ENCODE assay signal across 8 cellular contexts in genomic region chr16:65121870-65122723, GRCh38. TPM values are rescaled to one million over a fixed set of nuclear protein-coding genes. Genes with fewer than 3 reads are reported as not detected.
DNase-seq lines count a peak whose midpoint lies in the region; ATAC-seq and TF ChIP-seq lines count a peak whose summit lies in the region.

A gene with protein sequence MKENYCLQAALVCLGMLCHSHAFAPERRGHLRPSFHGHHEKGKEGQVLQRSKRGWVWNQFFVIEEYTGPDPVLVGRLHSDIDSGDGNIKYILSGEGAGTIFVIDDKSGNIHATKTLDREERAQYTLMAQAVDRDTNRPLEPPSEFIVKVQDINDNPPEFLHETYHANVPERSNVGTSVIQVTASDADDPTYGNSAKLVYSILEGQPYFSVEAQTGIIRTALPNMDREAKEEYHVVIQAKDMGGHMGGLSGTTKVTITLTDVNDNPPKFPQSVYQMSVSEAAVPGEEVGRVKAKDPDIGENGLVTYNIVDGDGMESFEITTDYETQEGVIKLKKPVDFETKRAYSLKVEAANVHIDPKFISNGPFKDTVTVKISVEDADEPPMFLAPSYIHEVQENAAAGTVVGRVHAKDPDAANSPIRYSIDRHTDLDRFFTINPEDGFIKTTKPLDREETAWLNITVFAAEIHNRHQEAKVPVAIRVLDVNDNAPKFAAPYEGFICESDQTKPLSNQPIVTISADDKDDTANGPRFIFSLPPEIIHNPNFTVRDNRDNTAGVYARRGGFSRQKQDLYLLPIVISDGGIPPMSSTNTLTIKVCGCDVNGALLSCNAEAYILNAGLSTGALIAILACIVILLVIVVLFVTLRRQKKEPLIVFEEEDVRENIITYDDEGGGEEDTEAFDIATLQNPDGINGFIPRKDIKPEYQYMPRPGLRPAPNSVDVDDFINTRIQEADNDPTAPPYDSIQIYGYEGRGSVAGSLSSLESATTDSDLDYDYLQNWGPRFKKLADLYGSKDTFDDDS (minus strand): TSS chr16:65122063. CDS start chr16:65004869, 117,194 bp downstream.

- H3K27me3 Mint-ChIP-seq in nephron (ENCODE audit: low read depth) = peaks cover 23% of the 10 kb centered on the region

- peaks cover 3% of the 10 kb centered on the region for H3K9me3 Mint-ChIP-seq in nephron

- peak; percentile 44 for TF ChIP-seq CTCF in AG04450 (IDR thresholded peaks at IDR 0.05; ENCODE audit: low read depth, low read length)
- TF ChIP-seq CTCF in Peyer's patch (IDR thresholded peaks at IDR 0.05) = peak in 2 of 6 experiments; percentile 16 to 20
- TF ChIP-seq CTCF in nephron (IDR thresholded peaks at IDR 0.05; ENCODE audit: unreplicated experiment in 3 of 3) = peak; percentile 30 to 45 (median 37)

- CTCF ChIA-PET in AG04450 (lab: Charles Lee) = interaction anchor here (0.7 to 0.9 kb wide), 3 partner anchors 204 to 1661 kb away, joined by 3 read pairs; no protein-coding TSS in a partner anchor

- no peak for TF ChIP-seq POLR2A in Peyer's patch (IDR thresholded peaks at IDR 0.05)

- H3K9me3 ChIP-seq in AG04450 (ENCODE audit: control insufficient read depth, insufficient read depth, low read length) (peaks cover 3% of the 10 kb centered on the region; the same call in 1 of the 2 replicates), Peyer's patch (no peaks in the 10 kb centered on the region)

- H3K4me3 Mint-ChIP-seq in nephron = peak within 1 kb of the TSS; percentile 97 to 99 (median 99)

- DNase-seq in AG04450 (ENCODE audit: low read depth, low spot score) (peak; percentile 55), Peyer's patch (peak in 2 of 3 donors; percentile 49 to 54), fibroblast of the conjunctiva (ENCODE audit: low read depth) (peak; percentile 78), left lobe of liver (ENCODE audit: low spot score) (no peak)

- H3K4me1 Mint-ChIP-seq in nephron = peaks cover 35% of the 10 kb centered on the region

- POLR2A ChIA-PET in AG04450 (lab: Yijun Ruan, JAX) = interaction anchor here (0.5 to 1.8 kb wide), 15 partner anchors 54 to 1145 kb away, joined by 3 to 12 read pairs (median 4); no protein-coding TSS in a partner anchor

- ATAC-seq in left lobe of liver (no peak), GM21825 (IDR thresholded peaks at IDR 0.05; ENCODE audit: unreplicated experiment) (no peak), HG03439 (IDR thresholded peaks at IDR 0.05; ENCODE audit: unreplicated experiment) (no peak), HG03045 (IDR thresholded peaks at IDR 0.05; ENCODE audit: unreplicated experiment) (no peak)

- H3K4me3 ChIP-seq in AG04450 (ENCODE audit: low read depth, low read length) = peak within 1 kb of the TSS; percentile 93
- H3K4me3 ChIP-seq in Peyer's patch = peak within 1 kb of the TSS; percentile 33 to 53 (median 40)

- H3K27ac Mint-ChIP-seq in nephron = peak within 1 kb of the TSS; percentile 96 to 100 (median 99)

- H3K27me3 ChIP-seq in AG04450 (ENCODE audit: control insufficient read depth, insufficient read depth, low read length) (no peaks in the 10 kb centered on the region), Peyer's patch (peaks cover 0 to 6% of the 10 kb centered on the region in 2 donors)

- H3K4me1 ChIP-seq in Peyer's patch = peaks cover 0 to 12% (median 0%) of the 10 kb centered on the region in 4 donors

- peaks cover 14% of the 10 kb centered on the region for H3K36me3 Mint-ChIP-seq in nephron (ENCODE audit: low read depth)

- H3K27ac ChIP-seq in AG04450 (ENCODE audit: low read depth, low read length) = peak within 1 kb of the TSS; percentile 93
- peak within 1 kb of the TSS; percentile 69 to 89 (median 78) for H3K27ac ChIP-seq in Peyer's patch

- H3K36me3 ChIP-seq in Peyer's patch = no peaks in the 10 kb centered on the region

RNA-seq across cellular contexts. Expression of the gene that starts here (rescaled TPM):
- 276 and 306 TPM in 2 replicates for polyA plus RNA-seq in AG04450 (2011; rRNA removed)
- polyA minus RNA-seq in AG04450 (2011; rRNA and poly(A)+ RNA removed) = 713 and 756 TPM in 2 replicates
- total RNA-seq in Peyer's patch = 10 to 100 TPM in 1 of 4 donors, 1 to 10 TPM in 3; 2.1 to 16.5 (median 4.9) TPM
- 2.4 TPM for total RNA-seq in left lobe of liver
